Comparison of ENCODE assay signal across 8 cellular contexts in genomic region chr6:43516697-43517502, GRCh38. TPM values are rescaled to one million over a fixed set of nuclear protein-coding genes. Genes with fewer than 3 reads are reported as not detected.
DNase-seq lines count a peak whose midpoint lies in the region; TF ChIP-seq lines count a peak whose summit lies in the region.

Gene POLR1C, plus strand, starts transcription at chr6:43517089. Its CDS starts 21 bp downstream, at chr6:43517110.
Gene YIPF3, minus strand, starts transcription at chr6:43516926. Its CDS starts 119 bp downstream, at chr6:43516807.

- TF ChIP-seq CTCF in HFF-Myc (IDR thresholded peaks at IDR 0.05; ENCODE audit: low read depth, low read length, missing control alignments) (no peak), suprapubic skin (IDR thresholded peaks at IDR 0.05) (no peak)

- peaks cover 47% of the 10 kb centered on the region for H3K4me1 ChIP-seq in suprapubic skin

- TF ChIP-seq EP300 in suprapubic skin (IDR thresholded peaks at IDR 0.05) = no peak

- H3K4me3 ChIP-seq in HFF-Myc (replicated peaks; ENCODE audit: low read depth, low read length) = peak within 1 kb of the TSS; percentile 99
- peak within 1 kb of the TSS; percentile 93 for H3K4me3 ChIP-seq in suprapubic skin

- H3K36me3 ChIP-seq in suprapubic skin = peaks cover 62% of the 10 kb centered on the region

- H3K9me3 ChIP-seq in suprapubic skin = no peaks in the 10 kb centered on the region

- WGBS in suprapubic skin = under 1% methylated on average over 52 of the region's 57 CpGs

- H3K27ac ChIP-seq in suprapubic skin = peak within 1 kb of the TSS; percentile 77

- in situ Hi-C loops in SK-MEL-5 (cut with HindIII; ENCODE audit: low pct_unique_long_range_greater_than_20kb, low sequenced_read_pairs) = no loop called here

- peak in 1 of 2 donors; percentile 26 for TF ChIP-seq POLR2A in suprapubic skin (IDR thresholded peaks at IDR 0.05)

- DNase-seq in GM04503 (ENCODE audit: low read depth) = peak; percentile 86
- peak; percentile 96 for DNase-seq in HFF-Myc (ENCODE audit: extremely low read depth, low read depth)
- peak; percentile 98 for DNase-seq in NAMALWA (ENCODE audit: low spot score)
- peak; percentile 98 for DNase-seq in SK-MEL-5 (ENCODE audit: low read depth, low spot score)
- peak; percentile 97 for DNase-seq in activated naive CD4-positive, alpha-beta T cell treated with Interleukin-2 at 50 U/mL for 16 hours
- peak; percentile 97 for DNase-seq in germinal center (ENCODE audit: low spot score)
- peak; percentile 53 to 99 (median 94) for DNase-seq in nucleus accumbens (lab: John Stamatoyannopoulos, UW)
- DNase-seq in suprapubic skin (ENCODE audit: low spot score in 2 of 2) = peak; percentile 98 to 99

- no peaks in the 10 kb centered on the region for H3K27me3 ChIP-seq in suprapubic skin

RNA-seq across cellular contexts. Expression of gene POLR1C, which starts in this region (rescaled TPM):
- total RNA-seq in SK-MEL-5 (2014; rRNA removed; shearing (Covaris generic)) = 45.3 and 47.5 TPM in 2 replicates
- polyA plus RNA-seq in SK-MEL-5 (2015; cell fraction: cytosol; rRNA removed) = 30.3 and 33.4 TPM in 2 replicates
- 162 and 166 TPM in 2 replicates for polyA plus RNA-seq in SK-MEL-5 (2015; cell fraction: nucleus; rRNA removed)
- 10 to 100 TPM; 31.1 to 44.7 (median 35.6) TPM for total RNA-seq in suprapubic skin

RNA-seq across cellular contexts. Expression of gene YIPF3, which starts in this region (rescaled TPM):
- total RNA-seq in SK-MEL-5 (2014; rRNA removed; shearing (Covaris generic)) = 156 and 160 TPM in 2 replicates
- 184 and 234 TPM in 2 replicates for polyA plus RNA-seq in SK-MEL-5 (2015; cell fraction: cytosol; rRNA removed)
- 108 and 164 TPM in 2 replicates for polyA plus RNA-seq in SK-MEL-5 (2015; cell fraction: nucleus; rRNA removed)
- 100 to 1,000 TPM in 1 of 4 donors, 10 to 100 TPM in 3; 69.8 to 115 (median 84.6) TPM for total RNA-seq in suprapubic skin

Comparison
In these comparisons a context has a peak if more than half of its experiments do, and no peak if none do; other contexts are left out.
1. Peak in every context shown above with its lines: DNase-seq, H3K4me3 ChIP-seq and H3K27ac ChIP-seq.